In genomic region chr3:184604039-184604955, GRCh38 we compare ENCODE assay signal across 10 cellular contexts. TPM values are rescaled to one million over a fixed set of nuclear protein-coding genes. Genes with fewer than 3 reads are reported as not detected.
DNase-seq lines count a peak whose midpoint lies in the region; ATAC-seq, FAIRE-seq and TF ChIP-seq lines count a peak whose summit lies in the region.
"Had no signal": no experiment of that assay in that cellular context is flagged by ENCODE, and none has a peak within 500 bp of the region (broad histone marks: within the 10 kb centered on the region; RNA-seq: fewer than 3 reads in every experiment).

No MANE protein-coding gene starts in this region.

- DNase-seq in astrocyte of the cerebellum (ENCODE audit: low read depth) (no peak), kidney (no peak), medulla oblongata (ENCODE audit: extremely low spot score) (no peak), NK-92 (lab: John Stamatoyannopoulos, UW; ENCODE audit: unreplicated experiment) (no peak), AML-193 (lab: John Stamatoyannopoulos, UW) (no peak)
- DNase-seq in activated CD8-positive, alpha-beta T cell treated with anti-CD3 and anti-CD28 coated beads, Interleukin-2, amount 10 ng/mL, durations not matched to agents 7 days and 5 days, result no peak
- DNase-seq: cerebellar nuclear complex had no signal

- TF ChIP-seq CTCF in astrocyte of the cerebellum (IDR thresholded peaks at IDR 0.05; ENCODE audit: low read depth, low read length, missing control alignments) (no peak), kidney (IDR thresholded peaks at IDR 0.05; ENCODE audit: borderline replicate concordance, extremely low read depth, insufficient read depth) (no peak)

- in situ Hi-C loops in astrocyte of the cerebellum (cut with HindIII; ENCODE audit: low sequenced_read_pairs), result no loop called here

- H3K9ac ChIP-seq in HUES64 (ENCODE audit: low read depth, low read length) (peak overlapping the region; percentile 6), kidney (ENCODE audit: low read length in 2 of 2) (peak overlapping the region in 1 of 2 donors; percentile 5)

- no peaks in the 10 kb centered on the region for H3K9me3 Mint-ChIP-seq in activated CD8-positive, alpha-beta T cell treated with anti-CD3 and anti-CD28 coated beads, Interleukin-2, amount 10 ng/mL, durations not matched to agents 7 days and 5 days (ENCODE audit: insufficient read depth)

- no peak overlapping the region for H3K4me3 Mint-ChIP-seq in activated CD8-positive, alpha-beta T cell treated with anti-CD3 and anti-CD28 coated beads, Interleukin-2, amount 10 ng/mL, durations not matched to agents 7 days and 5 days

- peak overlapping the region; percentile 17; the same call in 1 of the 2 replicates for H3K27ac ChIP-seq in HUES64 (ENCODE audit: low read depth, low read length)
- H3K27ac ChIP-seq in kidney (ENCODE audit: low read depth in 2 of 2, low read length in 2 of 2), result no peak overlapping the region
- H3K27ac ChIP-seq in skin epidermis, result peak overlapping the region in 16 of 21 experiments; percentile 7 to 87 (median 58)

- H3K36me3 ChIP-seq in HUES64 (ENCODE audit: insufficient read depth, low read length) (no peaks in the 10 kb centered on the region), kidney (ENCODE audit: control insufficient read depth in 1 of 2, insufficient read depth in 2 of 2, low read length in 2 of 2) (no peaks in the 10 kb centered on the region)

- peaks cover 10% of the 10 kb centered on the region for H3K4me1 Mint-ChIP-seq in activated CD8-positive, alpha-beta T cell treated with anti-CD3 and anti-CD28 coated beads, Interleukin-2, amount 10 ng/mL, durations not matched to agents 7 days and 5 days (ENCODE audit: low read depth)

- no peak for ATAC-seq in activated CD8-positive, alpha-beta T cell treated with anti-CD3 and anti-CD28 coated beads, Interleukin-2, amount 10 ng/mL, durations not matched to agents 7 days and 5 days

- POLR2A ChIA-PET in activated CD8-positive, alpha-beta T cell treated with anti-CD3 and anti-CD28 coated beads, Interleukin-2, amount 10 ng/mL, durations not matched to agents 7 days and 5 days (lab: Charles Lee), result interaction anchor here (0.7 kb wide), 1 partner anchor 15 kb away, joined by 3 read pairs; no protein-coding TSS in a partner anchor

- H3K27me3 ChIP-seq in HUES64 (ENCODE audit: insufficient read depth, low read length), result peaks cover 96% of the 10 kb centered on the region

- H3K4me3 ChIP-seq in HUES64 (ENCODE audit: low read length) (peak overlapping the region; percentile 59), astrocyte of the cerebellum (ENCODE audit: low read depth, low read length) (peak overlapping the region; percentile 22), kidney (ENCODE audit: low read length in 2 of 2) (peak overlapping the region; percentile 24 to 43), skin epidermis (peak overlapping the region; percentile 8 to 38 (median 26))

- CTCF ChIA-PET in activated CD8-positive, alpha-beta T cell treated with anti-CD3 and anti-CD28 coated beads, Interleukin-2, amount 10 ng/mL, durations not matched to agents 7 days and 5 days (lab: Charles Lee), result no interaction called here

- under 1% methylated on average over 66 of the region's 66 CpGs for WGBS in HUES64

- intact Hi-C loops in kidney (cut with DNase I), result no loop called here

- H3K27ac Mint-ChIP-seq in activated CD8-positive, alpha-beta T cell treated with anti-CD3 and anti-CD28 coated beads, Interleukin-2, amount 10 ng/mL, durations not matched to agents 7 days and 5 days, result no peak overlapping the region

- H3K4me1 ChIP-seq in HUES64 (ENCODE audit: insufficient read depth, low read length) (peaks cover 21% of the 10 kb centered on the region), kidney (ENCODE audit: control insufficient read depth in 1 of 2, insufficient read depth in 1 of 2, low read depth in 1 of 2, low read length in 2 of 2) (peaks cover 0 to 10% of the 10 kb centered on the region in 2 donors)

- H3K9me3 ChIP-seq in HUES64 (ENCODE audit: insufficient read depth, low read depth, low read length) (no peaks in the 10 kb centered on the region), kidney (ENCODE audit: control insufficient read depth in 1 of 2, low read length in 2 of 2) (no peaks in the 10 kb centered on the region)

- H3K27me3 Mint-ChIP-seq in activated CD8-positive, alpha-beta T cell treated with anti-CD3 and anti-CD28 coated beads, Interleukin-2, amount 10 ng/mL, durations not matched to agents 7 days and 5 days (ENCODE audit: low read depth), result peaks cover 56% of the 10 kb centered on the region

- FAIRE-seq in kidney (lab: Jason Lieb, UNC), result no peak

- H3K36me3 Mint-ChIP-seq in activated CD8-positive, alpha-beta T cell treated with anti-CD3 and anti-CD28 coated beads, Interleukin-2, amount 10 ng/mL, durations not matched to agents 7 days and 5 days (ENCODE audit: low read depth), result no peaks in the 10 kb centered on the region

RNA-seq across cellular contexts. Expression of gene EPHB3, which starts 42.7 kb away (rescaled TPM):
- 6.9 TPM for polyA plus RNA-seq in HUES64 (2013, experiment 1 of 2)
- polyA plus RNA-seq in HUES64 (2013, experiment 2 of 2), result 7.9 TPM
- 1.4 TPM for total RNA-seq in kidney
- polyA plus RNA-seq in kidney (ENCODE audit: insufficient read depth, low read depth, low replicate concordance), result 3.8 TPM
- total RNA-seq in activated CD8-positive, alpha-beta T cell treated with anti-CD3 and anti-CD28 coated beads, Interleukin-2, amount 10 ng/mL, durations not matched to agents 7 days and 5 days, result under 1 TPM; 0.11 to 0.13 TPM
- total RNA-seq: NCI-H460 had no signal

Comparison
In these comparisons a context has a peak if more than half of its experiments do, and no peak if none do; other contexts are left out.
1. H3K27ac ChIP-seq: peak in HUES64 (single experiment) and skin epidermis (16 of 21); none in kidney (0 of 2).
2. Peak in every context shown above with its lines, with median percentiles within 50 percentile points of each other: H3K4me3 ChIP-seq.